8 cellular contexts compared by ENCODE assay signal in the genomic region with DNA sequence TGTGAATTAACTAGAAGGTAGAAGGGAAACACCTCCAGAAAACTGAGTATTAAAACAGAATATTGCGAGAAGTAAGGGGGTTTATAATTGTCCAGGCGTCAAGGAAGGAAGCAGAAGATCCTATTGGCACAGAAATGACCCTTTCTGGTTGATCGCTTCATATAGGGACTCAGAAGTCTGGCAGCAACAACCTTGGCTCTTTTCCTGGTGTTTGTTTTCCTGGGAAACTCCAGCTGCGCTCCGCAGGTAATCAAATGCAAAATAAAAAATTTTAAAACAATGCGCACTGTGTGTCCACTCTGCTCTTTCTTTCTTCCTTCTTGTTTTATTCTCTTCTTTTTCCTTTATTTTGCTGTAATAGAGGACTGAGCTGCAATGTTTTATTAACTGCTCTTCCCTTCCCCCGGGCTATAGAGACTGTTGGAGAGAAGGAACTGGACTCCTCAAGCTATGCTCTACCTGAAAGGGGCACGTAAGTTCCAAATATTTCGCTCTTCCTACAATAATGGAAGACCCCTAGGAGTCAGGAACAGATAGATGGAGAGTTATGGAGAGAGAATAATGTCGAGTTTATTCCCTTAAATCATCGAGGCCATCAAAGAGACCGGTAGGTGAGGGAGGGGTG. TPM values are rescaled to one million over a fixed set of nuclear protein-coding genes. Genes with fewer than 3 reads are reported as not detected.
DNase-seq lines count a peak whose midpoint lies in the region; TF ChIP-seq lines count a peak whose summit lies in the region.

No MANE protein-coding gene starts in this region.

- H3K36me3 ChIP-seq in kidney epithelial cell (ENCODE audit: control insufficient read depth, insufficient read depth, low read length) = no peaks in the 10 kb centered on the region
- no peaks in the 10 kb centered on the region for H3K36me3 ChIP-seq in transverse colon

- CTCF ChIA-PET in activated naive CD4-positive, alpha-beta T cell treated with anti-CD3 and anti-CD28 coated beads for 36 hours (lab: Charles Lee) = no interaction called here

- no peaks in the 10 kb centered on the region for H3K9me3 ChIP-seq in transverse colon

- H3K36me3 Mint-ChIP-seq in activated naive CD4-positive, alpha-beta T cell treated with anti-CD3 and anti-CD28 coated beads for 36 hours (ENCODE audit: low read depth) = no peaks in the 10 kb centered on the region
- H3K36me3 Mint-ChIP-seq in activated naive CD8-positive, alpha-beta T cell treated with anti-CD3 and anti-CD28 coated beads for 36 hours = no peaks in the 10 kb centered on the region

- H3K9me3 Mint-ChIP-seq in activated naive CD4-positive, alpha-beta T cell treated with anti-CD3 and anti-CD28 coated beads for 36 hours = peaks cover 7% of the 10 kb centered on the region
- H3K9me3 Mint-ChIP-seq in activated naive CD8-positive, alpha-beta T cell treated with anti-CD3 and anti-CD28 coated beads for 36 hours = peaks cover 5% of the 10 kb centered on the region

- no peak for TF ChIP-seq POLR2A in transverse colon (IDR thresholded peaks at IDR 0.05)

- no peak for DNase-seq in activated naive CD4-positive, alpha-beta T cell treated with anti-CD3 and anti-CD28 coated beads for 36 hours
- no peak for DNase-seq in activated naive CD4-positive, alpha-beta T cell treated with Interleukin-2 at 50 U/mL for 16 hours
- no peak for DNase-seq in activated naive CD8-positive, alpha-beta T cell treated with anti-CD3 and anti-CD28 coated beads for 36 hours
- no peak for DNase-seq in kidney epithelial cell (ENCODE audit: low read depth)
- no peak for DNase-seq in transverse colon
- DNase-seq in LoVo (ENCODE audit: low spot score) = no peak
- DNase-seq in mesenteric fat pad (ENCODE audit: low spot score) = no peak
- no peak for DNase-seq in NCI-H187 treated with DMSO at 0.1 percent for 48 hours (lab: John Stamatoyannopoulos, UW)

- H3K27me3 ChIP-seq in kidney epithelial cell (ENCODE audit: control insufficient read depth, insufficient read depth, low read length) = no peaks in the 10 kb centered on the region
- H3K27me3 ChIP-seq in transverse colon = peaks cover 57% of the 10 kb centered on the region

- WGBS in transverse colon (ENCODE audit: low coverage in 1 of 2), 2 donors = 23 to 40% methylated on average over 8 to 12 of the region's 12 CpGs

- in situ Hi-C loops in transverse colon (cut with MboI; ENCODE audit: low pct_ligation_motif_present in 1 of 4, low pct_unique_long_range_greater_than_20kb in 1 of 4, low sequenced_read_pairs in 3 of 4) = no loop called here

- H3K4me3 ChIP-seq in kidney epithelial cell (ENCODE audit: low read depth, low read length) = peak overlapping the region; percentile 68
- H3K4me3 ChIP-seq in transverse colon = peak overlapping the region in 3 of 4 donors; percentile 36 to 74 (median 44)

- intact Hi-C loops in activated naive CD4-positive, alpha-beta T cell treated with anti-CD3 and anti-CD28 coated beads for 36 hours (cut with micrococcal nuclease) = loop anchor here (1.0 kb wide), 1 partner anchor 26 kb away; a partner anchor contains a TSS
- intact Hi-C loops in transverse colon (cut with DNase I; ENCODE audit: low total_unique reads) = no loop called here

- H3K27me3 Mint-ChIP-seq in activated naive CD4-positive, alpha-beta T cell treated with anti-CD3 and anti-CD28 coated beads for 36 hours (ENCODE audit: low read depth) = peaks cover 20% of the 10 kb centered on the region
- H3K27me3 Mint-ChIP-seq in activated naive CD8-positive, alpha-beta T cell treated with anti-CD3 and anti-CD28 coated beads for 36 hours = peaks cover 33% of the 10 kb centered on the region

- H3K4me1 Mint-ChIP-seq in activated naive CD4-positive, alpha-beta T cell treated with anti-CD3 and anti-CD28 coated beads for 36 hours (ENCODE audit: low read depth) = peaks cover 2% of the 10 kb centered on the region
- peaks cover 4% of the 10 kb centered on the region for H3K4me1 Mint-ChIP-seq in activated naive CD8-positive, alpha-beta T cell treated with anti-CD3 and anti-CD28 coated beads for 36 hours

- H3K27ac ChIP-seq in transverse colon = no peak overlapping the region

- no peak for TF ChIP-seq EP300 in transverse colon (IDR thresholded peaks at IDR 0.05; ENCODE audit: low read depth)

- H3K4me1 ChIP-seq in transverse colon = peaks cover 0 to 16% (median 12%) of the 10 kb centered on the region in 4 donors

- peak overlapping the region; percentile 59 for H3K4me3 Mint-ChIP-seq in activated naive CD4-positive, alpha-beta T cell treated with anti-CD3 and anti-CD28 coated beads for 36 hours
- H3K4me3 Mint-ChIP-seq in activated naive CD8-positive, alpha-beta T cell treated with anti-CD3 and anti-CD28 coated beads for 36 hours = peak overlapping the region; percentile 72

- TF ChIP-seq CTCF in kidney epithelial cell (IDR thresholded peaks at IDR 0.05; ENCODE audit: insufficient read depth, low read length, poor library complexity, severe bottlenecking) = no peak
- TF ChIP-seq CTCF in transverse colon (IDR thresholded peaks at IDR 0.05) = no peak

- H3K27ac Mint-ChIP-seq in activated naive CD4-positive, alpha-beta T cell treated with anti-CD3 and anti-CD28 coated beads for 36 hours = no peak overlapping the region
- H3K27ac Mint-ChIP-seq in activated naive CD8-positive, alpha-beta T cell treated with anti-CD3 and anti-CD28 coated beads for 36 hours = no peak overlapping the region

RNA-seq across cellular contexts. Expression of a gene that starts 0.7 kb away (rescaled TPM):
- under 1 TPM; 0.50 to 0.57 TPM for total RNA-seq in activated naive CD4-positive, alpha-beta T cell treated with anti-CD3 and anti-CD28 coated beads for 36 hours
- total RNA-seq in activated naive CD8-positive, alpha-beta T cell treated with anti-CD3 and anti-CD28 coated beads for 36 hours = under 1 TPM; 0.31 to 0.42 TPM
- total RNA-seq in kidney epithelial cell (7.5 and 9.4 TPM in 2 replicates), transverse colon (not detected), mesenteric fat pad (0.45 TPM)

RNA-seq across cellular contexts. Expression of a gene that starts 25.2 kb away (rescaled TPM):
- 10 to 100 TPM; 36.2 to 36.8 TPM for total RNA-seq in activated naive CD4-positive, alpha-beta T cell treated with anti-CD3 and anti-CD28 coated beads for 36 hours
- total RNA-seq in activated naive CD8-positive, alpha-beta T cell treated with anti-CD3 and anti-CD28 coated beads for 36 hours = 10 to 100 TPM; 34.1 to 35.4 TPM
- 45.1 and 52.8 TPM in 2 replicates for total RNA-seq in kidney epithelial cell
- 10 to 100 TPM in 3 of 4 donors, 1 to 10 TPM in 1; 8.6 to 14.6 (median 13.1) TPM for total RNA-seq in transverse colon
- 34.6 TPM for total RNA-seq in mesenteric fat pad

RNA-seq across cellular contexts. Expression of a gene that starts 25.4 kb away (rescaled TPM):
- 10 to 100 TPM; 89.8 to 93.7 TPM for total RNA-seq in activated naive CD4-positive, alpha-beta T cell treated with anti-CD3 and anti-CD28 coated beads for 36 hours
- total RNA-seq in activated naive CD8-positive, alpha-beta T cell treated with anti-CD3 and anti-CD28 coated beads for 36 hours = 10 to 100 TPM; 83.4 to 90.7 TPM
- total RNA-seq in kidney epithelial cell (52.4 and 55.3 TPM in 2 replicates), transverse colon (10 to 100 TPM in 3 of 4 donors, 1 to 10 TPM in 1; 2.2 to 32.0 (median 13.5) TPM), mesenteric fat pad (34.1 TPM)
